ENCODE assay signal across 12 cellular contexts in genomic region chr4:87075876-87076275, GRCh38.
"Had no signal": no experiment of that assay in that cellular context is flagged by ENCODE, and none has a peak within 500 bp of the region (broad histone marks: within the 10 kb centered on the region; RNA-seq: fewer than 3 reads in every experiment).

No MANE protein-coding gene starts in this region.

- H3K36me3 ChIP-seq: ascending aorta had no signal

- H2AFZ ChIP-seq: hepatocyte had no signal

- H3K27me3 ChIP-seq: ascending aorta, hepatocyte, testis had no signal

- ATAC-seq: activated CD4-positive, alpha-beta T cell treated with anti-CD3 and anti-CD28 coated beads for 36 hours; activated CD8-positive, alpha-beta T cell treated with anti-CD3 and anti-CD28 coated beads, Interleukin-2, amount 10 ng/mL, durations not matched to agents 7 days and 5 days; right cardiac atrium had no signal

- DNase-seq: activated CD4-positive, alpha-beta T cell treated with anti-CD3 and anti-CD28 coated beads for 36 hours; activated CD8-positive, alpha-beta memory T cell treated with anti-CD3 and anti-CD28 coated beads, Interleukin-2, amount 50 U/mL, for 48 hours; activated CD8-positive, alpha-beta T cell treated with anti-CD3 and anti-CD28 coated beads, Interleukin-2, amount 10 ng/mL, durations not matched to agents 7 days and 5 days; activated naive CD4-positive, alpha-beta T cell; kidney glomerular epithelial cell; posterior cingulate gyrus; right cardiac atrium; stimulated activated naive CD4-positive, alpha-beta T cell treated with Interleukin-2 at 50 U/mL for 16 hours; T1000; testis had no signal

- H3K4me2 ChIP-seq: hepatocyte had no signal

- H3K9me3 ChIP-seq: ascending aorta, testis had no signal

- H3K4me3 ChIP-seq: ascending aorta, hepatocyte, testis had no signal

- H3K27ac ChIP-seq: ascending aorta, hepatocyte had no signal
